In the genomic region with DNA sequence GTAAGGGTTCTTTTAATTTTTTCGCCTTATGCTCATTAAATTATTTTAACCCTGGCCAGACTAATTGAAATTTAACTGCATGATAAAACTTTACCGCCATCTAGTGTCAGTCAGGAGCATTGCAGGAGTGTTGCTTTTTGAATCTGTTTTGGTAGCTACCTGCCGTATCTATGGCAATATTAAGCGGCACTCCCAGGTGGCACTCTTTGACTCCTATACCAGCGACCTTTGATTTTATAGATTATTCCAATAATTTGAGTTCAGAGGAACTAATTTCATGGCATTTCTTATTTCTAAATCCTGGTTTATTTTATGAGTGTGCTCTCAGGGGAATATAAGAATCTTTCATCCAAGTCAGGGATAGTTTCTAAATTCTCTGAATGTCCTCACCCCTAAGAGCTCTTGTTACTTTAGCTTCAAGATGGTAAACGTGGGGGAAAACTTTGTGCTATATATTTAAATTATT, we compare ENCODE assay signal across 8 cellular contexts.
DNase-seq lines count a peak whose midpoint lies in the region; ATAC-seq and TF ChIP-seq lines count a peak whose summit lies in the region.

No MANE protein-coding gene starts in this region.

- H3K4me3 ChIP-seq in foreskin fibroblast (ENCODE audit: low read depth in 1 of 2, low read length in 2 of 2): no peak overlapping the region
- H3K4me3 ChIP-seq in prostate gland: no peak overlapping the region

- peak; percentile 49 for ATAC-seq in HG02981 (IDR thresholded peaks at IDR 0.05; ENCODE audit: unreplicated experiment)

- WGBS in prostate gland: 2% methylated on average over 6 of the region's 6 CpGs

- peak; percentile 32 to 34 for DNase-seq in activated CD8-positive, alpha-beta memory T cell treated with anti-CD3 and anti-CD28 coated beads for 4 hours (ENCODE audit: low read depth in 2 of 2)
- DNase-seq in activated CD8-positive, alpha-beta memory T cell treated with anti-CD3 and anti-CD28 coated beads for 24 hours: no peak
- DNase-seq in NCI-H2227 treated with DMSO at 0.1 percent for 48 hours (lab: John Stamatoyannopoulos, UW) (peak; percentile 34), foreskin fibroblast (peak in 1 of 2 donors; percentile 69), prostate gland (ENCODE audit: low spot score) (peak; percentile 60), GOT3 (lab: John Stamatoyannopoulos, UW) (no peak)
- DNase-seq in activated CD8-positive, alpha-beta memory T cell treated with anti-CD3 and anti-CD28 coated beads, Interleukin-2, amount 50 U/mL, for 1 hour (ENCODE audit: extremely low read depth): peak; percentile 5

- intact Hi-C loops in prostate gland (cut with DNase I): loop anchor here (5.0 kb wide), 2 partner anchors 503 to 553 kb away; no protein-coding TSS in a partner anchor

- TF ChIP-seq POLR2A in prostate gland (IDR thresholded peaks at IDR 0.05): no peak

- TF ChIP-seq CTCF in foreskin fibroblast (IDR thresholded peaks at IDR 0.05; ENCODE audit: low read depth, low read length): peak; percentile 92
- peak; percentile 82 to 96 (median 92) for TF ChIP-seq CTCF in prostate gland (IDR thresholded peaks at IDR 0.05)

- peak overlapping the region in 1 of 2 donors; percentile 26 for H3K27ac ChIP-seq in prostate gland

- H3K4me1 ChIP-seq in prostate gland (replicated peaks): no peaks in the 10 kb centered on the region

- H3K36me3 ChIP-seq in prostate gland: no peaks in the 10 kb centered on the region

- no peaks in the 10 kb centered on the region for H3K9me3 ChIP-seq in prostate gland

- H3K27me3 ChIP-seq in prostate gland (replicated peaks; ENCODE audit: insufficient read depth): no peaks in the 10 kb centered on the region

Comparison
In these comparisons a context has a peak if more than half of its experiments do, and no peak if none do; other contexts are left out.
1. DNase-seq: peak in activated CD8-positive, alpha-beta memory T cell treated with anti-CD3 and anti-CD28 coated beads for 4 hours (2 of 2), NCI-H2227 treated with DMSO at 0.1 percent for 48 hours (single experiment), activated CD8-positive, alpha-beta memory T cell treated with anti-CD3 and anti-CD28 coated beads, Interleukin-2, amount 50 U/mL, for 1 hour (single experiment) and prostate gland (single experiment); none in activated CD8-positive, alpha-beta memory T cell treated with anti-CD3 and anti-CD28 coated beads for 24 hours (single experiment) and GOT3 (single experiment).